ENCODE assay signal across 15 cellular contexts in the genomic region with DNA sequence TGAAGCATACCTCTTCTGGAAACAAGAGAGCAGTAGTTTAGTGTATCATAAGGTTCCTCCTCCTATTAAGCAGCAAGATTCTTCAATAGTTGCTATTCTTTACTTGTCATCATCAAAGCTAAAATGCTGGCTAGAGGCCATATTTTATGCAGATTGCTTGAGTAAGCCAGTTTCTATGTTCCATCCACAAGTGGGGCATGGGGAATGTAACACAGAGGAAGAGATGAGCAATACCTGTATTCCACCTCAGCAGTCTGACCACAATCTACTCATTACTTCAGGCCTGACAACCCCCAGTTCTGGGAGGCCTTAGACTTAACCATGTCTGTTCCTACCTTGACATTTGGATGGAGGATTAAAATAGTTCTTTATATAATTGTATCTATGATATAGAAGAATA.
A peak's percentile ranks its signal among the peaks of the same experiment; 100 is the strongest.
DNase-seq lines count a peak whose midpoint lies in the region; ATAC-seq and TF ChIP-seq lines count a peak whose summit lies in the region.
"Had no signal": no experiment of that assay in that cellular context is flagged by ENCODE, and none has a peak within 500 bp of the region (broad histone marks: within the 10 kb centered on the region; RNA-seq: fewer than 3 reads in every experiment).

No MANE protein-coding gene starts in this region.

- TF ChIP-seq CTCF in GM12865 (IDR thresholded peaks at IDR 0.05; ENCODE audit: insufficient read depth, low read depth, low read length, missing control alignments) = no peak
- no peak for TF ChIP-seq CTCF in fibroblast of mammary gland (conservative IDR thresholded peaks at IDR 0.05; ENCODE audit: control insufficient read depth, insufficient read depth, low read depth, low read length)

- ATAC-seq in GM21447 (IDR thresholded peaks at IDR 0.05; ENCODE audit: unreplicated experiment) (peak; percentile 60), GM21423 (IDR thresholded peaks at IDR 0.05; ENCODE audit: unreplicated experiment) (no peak)
- ATAC-seq: left lobe of liver, psoas muscle had no signal

- DNase-seq in GM12865 (ENCODE audit: low read depth) = peak; percentile 36
- peak; percentile 57 for DNase-seq in RPMI8226
- DNase-seq in fibroblast of mammary gland (ENCODE audit: low read depth) = peak; percentile 39
- DNase-seq in NCI-H1092 treated with DMSO at 0.1 percent for 48 hours (lab: John Stamatoyannopoulos, UW) = no peak
- no peak for DNase-seq in NCI-H526 (lab: John Stamatoyannopoulos, UW)
- DNase-seq in Kasumi-1 (lab: John Stamatoyannopoulos, UW) = no peak
- DNase-seq: DND-41; effector CD8-positive, alpha-beta T cell; NCI-H2227 treated with DMSO at 0.1 percent for 48 hours; psoas muscle had no signal

- H3K4me3 ChIP-seq in GM12865 (ENCODE audit: low read depth, low read length) (no peak overlapping the region), fibroblast of mammary gland (ENCODE audit: control insufficient read depth, low read depth, low read length) (no peak overlapping the region)
- H3K4me3 ChIP-seq: ascending aorta, psoas muscle, suprapubic skin had no signal

Comparison
In these comparisons a context has a peak if more than half of its experiments do, and no peak if none do; other contexts are left out.
1. DNase-seq: peak in GM12865 (single experiment), RPMI8226 (single experiment) and fibroblast of mammary gland (single experiment); none in NCI-H1092 treated with DMSO at 0.1 percent for 48 hours (single experiment), NCI-H526 (0 of 2) and Kasumi-1 (0 of 2).